ENCODE assay signal across 20 cellular contexts in the genomic region with DNA sequence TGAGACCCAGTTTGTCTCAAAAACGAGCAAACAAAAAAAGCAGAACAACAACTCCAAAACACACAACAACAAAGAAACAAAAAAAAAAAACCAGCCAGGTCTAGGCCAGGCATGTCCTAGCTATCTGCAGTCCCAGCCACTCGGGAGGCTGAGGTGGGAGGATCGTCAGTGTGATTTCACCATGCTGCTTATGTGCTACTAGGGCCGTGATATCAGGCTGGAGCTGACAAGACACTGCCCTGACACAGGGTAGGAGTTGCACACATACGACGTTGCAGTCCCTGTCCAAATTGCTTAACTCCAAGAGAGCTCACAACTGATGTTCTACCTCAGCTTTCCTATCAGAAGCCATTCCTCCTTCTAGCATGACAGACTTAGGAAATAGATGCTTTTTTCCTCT.
"Had no signal": no experiment of that assay in that cellular context is flagged by ENCODE, and none has a peak within 500 bp of the region (broad histone marks: within the 10 kb centered on the region; RNA-seq: fewer than 3 reads in every experiment).

No MANE protein-coding gene starts in this region.

- H3K4me3 Mint-ChIP-seq: activated CD4-positive, alpha-beta memory T cell treated with anti-CD3 and anti-CD28 coated beads for 36 hours; activated naive CD8-positive, alpha-beta T cell treated with anti-CD3 and anti-CD28 coated beads, Interleukin-2, amount 10 ng/mL, durations not matched to agents 7 days and 5 days; activated T-helper 17 cell treated with anti-CD3 and anti-CD28 coated beads, Interleukin-2, amount 50 U/mL, for 72 hours; natural killer cell; WTC11 had no signal

- H3K36me3 Mint-ChIP-seq: activated CD4-positive, alpha-beta memory T cell treated with anti-CD3 and anti-CD28 coated beads for 36 hours; activated naive CD8-positive, alpha-beta T cell treated with anti-CD3 and anti-CD28 coated beads, Interleukin-2, amount 10 ng/mL, durations not matched to agents 7 days and 5 days; natural killer cell had no signal

- H3K36me3 ChIP-seq: tibial nerve, vagina had no signal

- ATAC-seq: activated T-helper 17 cell treated with anti-CD3 and anti-CD28 coated beads, Interleukin-2, amount 50 U/mL, for 72 hours; natural killer cell; WTC11 had no signal

- H3K27ac Mint-ChIP-seq: activated naive CD8-positive, alpha-beta T cell treated with anti-CD3 and anti-CD28 coated beads, Interleukin-2, amount 10 ng/mL, durations not matched to agents 7 days and 5 days; activated T-helper 17 cell treated with anti-CD3 and anti-CD28 coated beads, Interleukin-2, amount 50 U/mL, for 72 hours; natural killer cell had no signal

- DNase-seq: activated CD4-positive, alpha-beta memory T cell treated with anti-CD3 and anti-CD28 coated beads for 36 hours; activated CD4-positive, alpha-beta T cell treated with anti-CD3 and anti-CD28 coated beads for 4 hours; activated naive CD4-positive, alpha-beta T cell treated with Interleukin-2 at 50 U/mL for 16 hours; activated naive CD8-positive, alpha-beta T cell treated with anti-CD3 and anti-CD28 coated beads, Interleukin-2, amount 10 ng/mL, durations not matched to agents 7 days and 5 days; activated T-cell treated with anti-CD3 and anti-CD28 coated beads for 4 hours; amygdala; foreskin fibroblast; natural killer cell; nucleus accumbens; posterior cingulate gyrus; retina; stimulated activated CD4-positive, alpha-beta T cell treated with anti-CD3 and anti-CD28 coated beads, Interleukin-1b, Interleukin-23, amount 100 ng/mL, for 48 hours; stimulated activated CD8-positive, alpha-beta memory T cell treated with anti-CD3 and anti-CD28 coated beads, Interleukin-4, amount 100 ng/mL, for 48 hours; stimulated activated naive CD8-positive, alpha-beta T cell treated with anti-CD3 and anti-CD28 coated beads, Interleukin-15, Interleukin-2, amounts not matched to agents 100 U/mL and 50 U/mL, for 24 hours; substantia nigra; T-helper 2 cell had no signal

- H3K9me3 Mint-ChIP-seq: activated CD4-positive, alpha-beta memory T cell treated with anti-CD3 and anti-CD28 coated beads for 36 hours; activated naive CD8-positive, alpha-beta T cell treated with anti-CD3 and anti-CD28 coated beads, Interleukin-2, amount 10 ng/mL, durations not matched to agents 7 days and 5 days; activated T-helper 17 cell treated with anti-CD3 and anti-CD28 coated beads, Interleukin-2, amount 50 U/mL, for 72 hours; natural killer cell had no signal

- H3K4me1 Mint-ChIP-seq: activated T-helper 17 cell treated with anti-CD3 and anti-CD28 coated beads, Interleukin-2, amount 50 U/mL, for 72 hours; natural killer cell had no signal

- H3K4me1 ChIP-seq: tibial nerve, vagina had no signal

- H3K27ac ChIP-seq: tibial nerve, vagina had no signal

- H3K4me3 ChIP-seq: tibial nerve, vagina had no signal

- H3K27me3 ChIP-seq: tibial nerve, vagina had no signal

- H3K9me3 ChIP-seq: tibial nerve, vagina had no signal
